8 cellular contexts compared by ENCODE assay signal in the genomic region with DNA sequence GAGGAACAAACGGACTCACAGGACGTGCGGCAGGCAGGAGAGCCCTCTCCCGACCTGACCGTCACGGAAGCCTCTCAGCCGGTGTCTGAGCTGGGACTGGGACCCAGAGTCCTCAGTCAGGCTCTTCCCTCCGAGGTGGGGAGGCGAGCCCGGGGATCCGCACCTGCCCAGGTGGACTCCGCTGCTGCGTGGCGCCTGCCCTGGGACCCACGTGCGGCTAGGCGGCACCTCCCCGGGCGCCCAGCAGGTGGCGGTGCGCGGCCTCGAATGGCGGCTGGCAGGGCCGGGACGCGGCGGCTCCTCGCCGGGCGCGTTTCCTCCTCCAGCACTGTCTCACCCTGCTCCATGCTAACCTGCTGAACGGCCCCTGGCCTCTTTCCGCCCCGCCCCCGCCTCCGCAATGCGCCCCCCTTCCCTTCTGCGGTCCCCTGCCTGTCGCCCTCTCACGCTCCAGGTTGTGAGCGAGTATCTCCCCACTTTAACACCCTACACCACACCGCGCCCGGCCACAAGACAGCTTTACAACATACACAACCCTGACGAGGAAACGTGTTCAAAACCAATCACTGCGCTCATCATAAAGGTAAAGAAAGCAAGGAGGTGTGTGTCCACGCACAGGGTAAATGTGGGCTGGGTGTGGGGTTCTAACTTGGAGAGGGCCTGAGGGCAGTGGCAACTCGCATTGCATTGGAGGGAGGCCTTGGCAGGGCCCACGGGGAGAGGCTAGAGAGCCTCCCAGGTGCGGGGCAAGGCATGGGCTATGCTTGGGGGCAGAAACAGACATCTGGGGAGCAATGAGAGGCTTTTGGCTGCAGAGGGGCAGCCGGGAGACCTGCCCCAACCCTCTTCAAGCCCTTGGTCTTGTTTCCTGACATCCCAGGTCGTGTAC. TPM values are rescaled to one million over a fixed set of nuclear protein-coding genes. Genes with fewer than 3 reads are reported as not detected.
A peak's percentile ranks its signal among the peaks of the same experiment; 100 is the strongest.
DNase-seq lines count a peak whose midpoint lies in the region; ATAC-seq and TF ChIP-seq lines count a peak whose summit lies in the region.

No MANE protein-coding gene starts in this region.

- intact Hi-C loops in activated T-helper 2 cell treated with anti-CD3 and anti-CD28 coated beads, Interferon-gamma antibody, Interleukin-2, Interleukin-4, amounts not matched to agents 10 μg/mL and 5 μg/mL and 100 μg/mL, durations not matched to agents 14 hours and 24 hours and 36 hours (cut with micrococcal nuclease): loop anchor here (1.0 to 5.0 kb wide), 3 partner anchors 68 to 332 kb away; partner anchors contain the start of gene WNT7B

- H3K4me1 ChIP-seq in RWPE2 (ENCODE audit: insufficient read depth, poor library complexity, severe bottlenecking): peaks cover 11% of the 10 kb centered on the region
- H3K4me1 ChIP-seq in neutrophil (ENCODE audit: control insufficient read depth in 1 of 2, insufficient read depth in 1 of 2, low read depth in 1 of 2, low read length in 1 of 2): peaks cover 0 to 5% of the 10 kb centered on the region in 2 experiments
- peaks cover 10% of the 10 kb centered on the region for H3K4me1 ChIP-seq in suprapubic skin

- H3K27ac ChIP-seq in RWPE2 (ENCODE audit: poor library complexity, severe bottlenecking) (no peak overlapping the region), neutrophil (no peak overlapping the region), suprapubic skin (no peak overlapping the region)

- no peak overlapping the region for H3K27ac Mint-ChIP-seq in activated T-helper 2 cell treated with anti-CD3 and anti-CD28 coated beads, Interferon-gamma antibody, Interleukin-2, Interleukin-4, amounts not matched to agents 10 μg/mL and 5 μg/mL and 100 μg/mL, durations not matched to agents 14 hours and 24 hours and 36 hours

- ATAC-seq in RWPE2 (ENCODE audit: low read depth) (peak; percentile 93), HG03108 (IDR thresholded peaks at IDR 0.05; ENCODE audit: unreplicated experiment) (no peak)

- H3K4me3 Mint-ChIP-seq in activated T-helper 2 cell treated with anti-CD3 and anti-CD28 coated beads, Interferon-gamma antibody, Interleukin-2, Interleukin-4, amounts not matched to agents 10 μg/mL and 5 μg/mL and 100 μg/mL, durations not matched to agents 14 hours and 24 hours and 36 hours (ENCODE audit: low read depth): no peak overlapping the region

- no peak overlapping the region for H3K4me3 ChIP-seq in RWPE2 (ENCODE audit: severe bottlenecking)
- H3K4me3 ChIP-seq in foreskin fibroblast (ENCODE audit: low read depth in 1 of 2, low read length in 2 of 2): no peak overlapping the region
- no peak overlapping the region for H3K4me3 ChIP-seq in neutrophil (ENCODE audit: low read depth in 1 of 2, low read length in 1 of 2)
- no peak overlapping the region for H3K4me3 ChIP-seq in suprapubic skin

- DNase-seq in D341Med (ENCODE audit: low spot score) (peak; percentile 97), HK-2 (ENCODE audit: unreplicated experiment) (peak; percentile 53), RWPE2 (ENCODE audit: low spot score) (no peak), foreskin fibroblast (peak; percentile 29 to 82), suprapubic skin (ENCODE audit: low spot score in 2 of 2) (peak in 1 of 2 donors; percentile 71)
- DNase-seq in activated T-helper 2 cell treated with anti-CD3 and anti-CD28 coated beads, Interferon-gamma antibody, Interleukin-2, Interleukin-4, amounts not matched to agents 10 μg/mL and 5 μg/mL and 100 μg/mL, durations not matched to agents 14 hours and 24 hours and 36 hours (ENCODE audit: low spot score): peak; percentile 66

- H3K9me3 Mint-ChIP-seq in activated T-helper 2 cell treated with anti-CD3 and anti-CD28 coated beads, Interferon-gamma antibody, Interleukin-2, Interleukin-4, amounts not matched to agents 10 μg/mL and 5 μg/mL and 100 μg/mL, durations not matched to agents 14 hours and 24 hours and 36 hours: no peaks in the 10 kb centered on the region

- H3K27me3 Mint-ChIP-seq in activated T-helper 2 cell treated with anti-CD3 and anti-CD28 coated beads, Interferon-gamma antibody, Interleukin-2, Interleukin-4, amounts not matched to agents 10 μg/mL and 5 μg/mL and 100 μg/mL, durations not matched to agents 14 hours and 24 hours and 36 hours (ENCODE audit: low read depth): peaks cover 43% of the 10 kb centered on the region

- H3K9me3 ChIP-seq in RWPE2 (ENCODE audit: severe bottlenecking) (no peaks in the 10 kb centered on the region), neutrophil (no peaks in the 10 kb centered on the region), suprapubic skin (no peaks in the 10 kb centered on the region)

- H3K36me3 Mint-ChIP-seq in activated T-helper 2 cell treated with anti-CD3 and anti-CD28 coated beads, Interferon-gamma antibody, Interleukin-2, Interleukin-4, amounts not matched to agents 10 μg/mL and 5 μg/mL and 100 μg/mL, durations not matched to agents 14 hours and 24 hours and 36 hours (ENCODE audit: low read depth): no peaks in the 10 kb centered on the region

- H3K36me3 ChIP-seq in RWPE2 (ENCODE audit: low read depth): no peaks in the 10 kb centered on the region
- H3K36me3 ChIP-seq in neutrophil: no peaks in the 10 kb centered on the region
- no peaks in the 10 kb centered on the region for H3K36me3 ChIP-seq in suprapubic skin

- H3K27me3 ChIP-seq in RWPE2 (ENCODE audit: insufficient read depth, poor library complexity, severe bottlenecking): no peaks in the 10 kb centered on the region
- peaks cover 87% of the 10 kb centered on the region for H3K27me3 ChIP-seq in neutrophil
- H3K27me3 ChIP-seq in suprapubic skin: peaks cover 24% of the 10 kb centered on the region

- 57% methylated on average over 17 of the region's 54 CpGs for WGBS in suprapubic skin

- no peak for TF ChIP-seq EP300 in suprapubic skin (IDR thresholded peaks at IDR 0.05)

- peaks cover 8% of the 10 kb centered on the region for H3K4me1 Mint-ChIP-seq in activated T-helper 2 cell treated with anti-CD3 and anti-CD28 coated beads, Interferon-gamma antibody, Interleukin-2, Interleukin-4, amounts not matched to agents 10 μg/mL and 5 μg/mL and 100 μg/mL, durations not matched to agents 14 hours and 24 hours and 36 hours (ENCODE audit: low read depth)

- no peak for TF ChIP-seq POLR2A in suprapubic skin (IDR thresholded peaks at IDR 0.05)

- peak; percentile 89 for TF ChIP-seq CTCF in RWPE2 (IDR thresholded peaks at IDR 0.05; ENCODE audit: poor library complexity, severe bottlenecking)
- TF ChIP-seq CTCF in foreskin fibroblast (IDR thresholded peaks at IDR 0.05; ENCODE audit: low read depth, low read length): peak; percentile 62
- TF ChIP-seq CTCF in neutrophil (IDR thresholded peaks at IDR 0.05): peak; percentile 71
- peak; percentile 80 to 96 for TF ChIP-seq CTCF in suprapubic skin (IDR thresholded peaks at IDR 0.05)

RNA-seq across cellular contexts. Expression of gene ATXN10, which starts 25.9 kb away (rescaled TPM):
- 119 and 123 TPM in 2 replicates for total RNA-seq in activated T-helper 2 cell treated with anti-CD3 and anti-CD28 coated beads, Interferon-gamma antibody, Interleukin-2, Interleukin-4, amounts not matched to agents 10 μg/mL and 5 μg/mL and 100 μg/mL, durations not matched to agents 14 hours and 24 hours and 36 hours
- total RNA-seq in suprapubic skin: 10 to 100 TPM; 63.2 to 79.0 (median 68.8) TPM
